ENCODE assay signal across 8 cellular contexts in genomic region chr2:33069894-33070651, GRCh38.
DNase-seq lines count a peak whose midpoint lies in the region; ATAC-seq and TF ChIP-seq lines count a peak whose summit lies in the region.

No MANE protein-coding gene starts in this region.

- TF ChIP-seq POLR2A in thyroid gland (IDR thresholded peaks at IDR 0.05), result no peak

- H3K27me3 ChIP-seq in foreskin keratinocyte, result no peaks in the 10 kb centered on the region
- no peaks in the 10 kb centered on the region for H3K27me3 ChIP-seq in thyroid gland

- ATAC-seq in activated CD8-positive, alpha-beta T cell treated with anti-CD3 and anti-CD28 coated beads for 36 hours, result peak; percentile 91
- ATAC-seq in activated CD8-positive, alpha-beta T cell treated with anti-CD3 and anti-CD28 coated beads, Interleukin-2, amount 10 ng/mL, durations not matched to agents 7 days and 5 days, result no peak
- ATAC-seq in foreskin keratinocyte (peak; percentile 94), HG02884 (IDR thresholded peaks at IDR 0.05; ENCODE audit: unreplicated experiment) (no peak)

- no peak overlapping the region for H3K4me3 Mint-ChIP-seq in activated CD8-positive, alpha-beta T cell treated with anti-CD3 and anti-CD28 coated beads for 36 hours
- no peak overlapping the region for H3K4me3 Mint-ChIP-seq in activated CD8-positive, alpha-beta T cell treated with anti-CD3 and anti-CD28 coated beads, Interleukin-2, amount 10 ng/mL, durations not matched to agents 7 days and 5 days

- peak; percentile 53 for DNase-seq in activated CD8-positive, alpha-beta T cell treated with anti-CD3 and anti-CD28 coated beads for 36 hours
- no peak for DNase-seq in activated CD8-positive, alpha-beta T cell treated with anti-CD3 and anti-CD28 coated beads, Interleukin-2, amount 10 ng/mL, durations not matched to agents 7 days and 5 days
- DNase-seq in SW 1271 (lab: John Stamatoyannopoulos, UW) (peak; percentile 93 to 99), foreskin keratinocyte (peak; percentile 96 to 98), smooth muscle cell of the brain vasculature (ENCODE audit: low read depth, low spot score) (peak; percentile 93), thyroid gland (no peak), GM10248 (ENCODE audit: extremely low spot score) (no peak)

- TF ChIP-seq CTCF in activated CD8-positive, alpha-beta T cell treated with anti-CD3 and anti-CD28 coated beads for 36 hours (IDR thresholded peaks at IDR 0.05), result no peak
- no peak for TF ChIP-seq CTCF in foreskin keratinocyte (conservative IDR thresholded peaks at IDR 0.05)
- no peak for TF ChIP-seq CTCF in thyroid gland (IDR thresholded peaks at IDR 0.05)
- no peak for TF ChIP-seq CTCF in GM10248 (IDR thresholded peaks at IDR 0.05; ENCODE audit: control extremely low read depth, extremely low read depth, low read depth, missing control alignments)

- POLR2A ChIA-PET in activated CD8-positive, alpha-beta T cell treated with anti-CD3 and anti-CD28 coated beads for 36 hours (lab: Charles Lee), result no interaction called here
- POLR2A ChIA-PET in activated CD8-positive, alpha-beta T cell treated with anti-CD3 and anti-CD28 coated beads, Interleukin-2, amount 10 ng/mL, durations not matched to agents 7 days and 5 days (lab: Charles Lee), result no interaction called here
- POLR2A ChIA-PET in GM10248 (lab: Yijun Ruan, JAX), result no interaction called here

- no peak overlapping the region for H3K4me3 ChIP-seq in thyroid gland (replicated peaks in 1 of 3)

- no peaks in the 10 kb centered on the region for H3K36me3 ChIP-seq in thyroid gland

- H3K4me1 ChIP-seq in foreskin keratinocyte, result peaks cover 40% of the 10 kb centered on the region
- H3K4me1 ChIP-seq in thyroid gland, result peaks cover 0 to 11% of the 10 kb centered on the region in 2 donors

- H3K27ac ChIP-seq in foreskin keratinocyte (peak overlapping the region; percentile 92), thyroid gland (no peak overlapping the region)

- WGBS in thyroid gland, 2 donors, result 85 to 86% methylated on average over 10 of the region's 10 CpGs

- intact Hi-C loops in activated CD8-positive, alpha-beta T cell treated with anti-CD3 and anti-CD28 coated beads for 36 hours (cut with micrococcal nuclease), result no loop called here
- intact Hi-C loops in thyroid gland (cut with DNase I), result no loop called here

- no peaks in the 10 kb centered on the region for H3K36me3 Mint-ChIP-seq in activated CD8-positive, alpha-beta T cell treated with anti-CD3 and anti-CD28 coated beads for 36 hours (ENCODE audit: low read depth)
- no peaks in the 10 kb centered on the region for H3K36me3 Mint-ChIP-seq in activated CD8-positive, alpha-beta T cell treated with anti-CD3 and anti-CD28 coated beads, Interleukin-2, amount 10 ng/mL, durations not matched to agents 7 days and 5 days (ENCODE audit: low read depth)

- CTCF ChIA-PET in activated CD8-positive, alpha-beta T cell treated with anti-CD3 and anti-CD28 coated beads for 36 hours (lab: Charles Lee), result no interaction called here
- CTCF ChIA-PET in activated CD8-positive, alpha-beta T cell treated with anti-CD3 and anti-CD28 coated beads, Interleukin-2, amount 10 ng/mL, durations not matched to agents 7 days and 5 days (lab: Charles Lee), result no interaction called here
- CTCF ChIA-PET in GM10248 (lab: Yijun Ruan, JAX), result interaction anchor here (1.3 kb wide), 1 partner anchor 39 kb away, joined by 3 read pairs; no protein-coding TSS in a partner anchor

- H3K27me3 Mint-ChIP-seq in activated CD8-positive, alpha-beta T cell treated with anti-CD3 and anti-CD28 coated beads for 36 hours, result peaks cover 5% of the 10 kb centered on the region
- peaks cover 2% of the 10 kb centered on the region for H3K27me3 Mint-ChIP-seq in activated CD8-positive, alpha-beta T cell treated with anti-CD3 and anti-CD28 coated beads, Interleukin-2, amount 10 ng/mL, durations not matched to agents 7 days and 5 days (ENCODE audit: low read depth)

- H3K9me3 ChIP-seq in thyroid gland, result no peaks in the 10 kb centered on the region

- no peaks in the 10 kb centered on the region for H3K9me3 Mint-ChIP-seq in activated CD8-positive, alpha-beta T cell treated with anti-CD3 and anti-CD28 coated beads for 36 hours
- no peaks in the 10 kb centered on the region for H3K9me3 Mint-ChIP-seq in activated CD8-positive, alpha-beta T cell treated with anti-CD3 and anti-CD28 coated beads, Interleukin-2, amount 10 ng/mL, durations not matched to agents 7 days and 5 days (ENCODE audit: insufficient read depth)

- H3K27ac Mint-ChIP-seq in activated CD8-positive, alpha-beta T cell treated with anti-CD3 and anti-CD28 coated beads for 36 hours, result no peak overlapping the region
- H3K27ac Mint-ChIP-seq in activated CD8-positive, alpha-beta T cell treated with anti-CD3 and anti-CD28 coated beads, Interleukin-2, amount 10 ng/mL, durations not matched to agents 7 days and 5 days, result no peak overlapping the region

- peaks cover 3% of the 10 kb centered on the region for H3K4me1 Mint-ChIP-seq in activated CD8-positive, alpha-beta T cell treated with anti-CD3 and anti-CD28 coated beads for 36 hours (ENCODE audit: low read depth)
- H3K4me1 Mint-ChIP-seq in activated CD8-positive, alpha-beta T cell treated with anti-CD3 and anti-CD28 coated beads, Interleukin-2, amount 10 ng/mL, durations not matched to agents 7 days and 5 days (ENCODE audit: low read depth), result no peaks in the 10 kb centered on the region

Comparison
In these comparisons a context has a peak if more than half of its experiments do, and no peak if none do; other contexts are left out.
1. ATAC-seq: peak in activated CD8-positive, alpha-beta T cell treated with anti-CD3 and anti-CD28 coated beads for 36 hours (single experiment) and foreskin keratinocyte (single experiment); none in activated CD8-positive, alpha-beta T cell treated with anti-CD3 and anti-CD28 coated beads, Interleukin-2, amount 10 ng/mL, durations not matched to agents 7 days and 5 days (single experiment) and HG02884 (single experiment).
2. DNase-seq: peak in activated CD8-positive, alpha-beta T cell treated with anti-CD3 and anti-CD28 coated beads for 36 hours (single experiment), SW 1271 (2 of 2), foreskin keratinocyte (2 of 2) and smooth muscle cell of the brain vasculature (single experiment); none in activated CD8-positive, alpha-beta T cell treated with anti-CD3 and anti-CD28 coated beads, Interleukin-2, amount 10 ng/mL, durations not matched to agents 7 days and 5 days (single experiment), thyroid gland (0 of 2) and GM10248 (single experiment).